Comparison of ENCODE assay signal across 8 cellular contexts in genomic region chr13:91347996-91348905, GRCh38. TPM values are rescaled to one million over a fixed set of nuclear protein-coding genes. Genes with fewer than 3 reads are reported as not detected.
A peak's percentile ranks its signal among the peaks of the same experiment; 100 is the strongest.
DNase-seq lines count a peak whose midpoint lies in the region; ATAC-seq and TF ChIP-seq lines count a peak whose summit lies in the region.

No MANE protein-coding gene starts in this region.

- 1 to 3% methylated on average over 24 to 25 of the region's 141 CpGs for WGBS in lower leg skin, 2 donors

- peak overlapping the region; percentile 87 for H3K27ac ChIP-seq in CD8-positive, alpha-beta memory T cell (ENCODE audit: low read depth, low read length)
- H3K27ac ChIP-seq in HL-60 (replicated peaks): peak overlapping the region; percentile 71

- no peak for TF ChIP-seq POLR2A in lower leg skin (IDR thresholded peaks at IDR 0.05)

- CTCF ChIA-PET in CD8-positive, alpha-beta memory T cell (lab: Charles Lee): no interaction called here

- H3K27ac Mint-ChIP-seq in CD8-positive, alpha-beta memory T cell: peak overlapping the region in 1 of 8 donors; percentile 82

- peaks cover 0 to 6% of the 10 kb centered on the region in 2 donors for H3K27me3 Mint-ChIP-seq in CD8-positive, alpha-beta memory T cell

- POLR2A ChIA-PET in CD8-positive, alpha-beta memory T cell (lab: Charles Lee): no interaction called here

- H3K9me3 ChIP-seq in CD8-positive, alpha-beta memory T cell (ENCODE audit: low read length): no peaks in the 10 kb centered on the region

- TF ChIP-seq CTCF in HL-60 (IDR thresholded peaks at IDR 0.05; ENCODE audit: insufficient read depth, low read length) (no peak), choroid plexus epithelial cell (conservative IDR thresholded peaks at IDR 0.05; ENCODE audit: low read depth, low read length) (no peak), lower leg skin (IDR thresholded peaks at IDR 0.05) (no peak)

- DNase-seq in CD8-positive, alpha-beta memory T cell: peak; percentile 57 to 82 (median 74)
- DNase-seq in HL-60 (ENCODE audit: low read depth in 1 of 2, low spot score in 1 of 2) (peak; percentile 18 to 40), choroid plexus epithelial cell (ENCODE audit: low read depth) (peak; percentile 53), lower leg skin (ENCODE audit: low spot score in 2 of 2) (peak; percentile 16 to 90), NCI-H345 treated with DMSO at 0.1 percent for 48 hours (lab: John Stamatoyannopoulos, UW; ENCODE audit: unreplicated experiment) (no peak)
- DNase-seq in activated CD4-positive, alpha-beta T cell treated with anti-CD3 and anti-CD28 coated beads for 4 hours: peak; percentile 89 to 92
- peak; percentile 23 to 73 (median 58) for DNase-seq in stimulated activated CD4-positive, alpha-beta T cell treated with anti-CD3 and anti-CD28 coated beads, TNF-alpha, amount 100 ng/mL, for 1 hour (ENCODE audit: low read depth in 3 of 3, low spot score in 1 of 3)

- H3K36me3 Mint-ChIP-seq in CD8-positive, alpha-beta memory T cell: peaks cover 0 to 42% (median 1%) of the 10 kb centered on the region in 3 donors

- H3K4me1 Mint-ChIP-seq in CD8-positive, alpha-beta memory T cell: peaks cover 35 to 53% (median 38%) of the 10 kb centered on the region in 3 donors

- H3K9me3 Mint-ChIP-seq in CD8-positive, alpha-beta memory T cell: no peaks in the 10 kb centered on the region

- peaks cover 18% of the 10 kb centered on the region for H3K36me3 ChIP-seq in CD8-positive, alpha-beta memory T cell (ENCODE audit: insufficient read depth, low read length)

- intact Hi-C loops in lower leg skin (cut with DNase I; ENCODE audit: low total_unique reads): no loop called here

- H3K4me1 ChIP-seq in CD8-positive, alpha-beta memory T cell (ENCODE audit: insufficient read depth, low read length): peaks cover 32% of the 10 kb centered on the region

- peak overlapping the region; percentile 38 to 97 (median 55) for H3K4me3 Mint-ChIP-seq in CD8-positive, alpha-beta memory T cell

- ATAC-seq in GM19468 (IDR thresholded peaks at IDR 0.05; ENCODE audit: extremely low read depth, unreplicated experiment): peak; percentile 15

- H3K4me3 ChIP-seq in CD8-positive, alpha-beta memory T cell (ENCODE audit: low read length): no peak overlapping the region
- H3K4me3 ChIP-seq in HL-60 (replicated peaks; ENCODE audit: insufficient read depth, low read length) (peak overlapping the region; percentile 61), choroid plexus epithelial cell (ENCODE audit: low read depth, low read length) (peak overlapping the region; percentile 77), lower leg skin (ENCODE audit: low read depth, poor library complexity, severe bottlenecking) (peak overlapping the region; percentile 94)

- no peaks in the 10 kb centered on the region for H3K27me3 ChIP-seq in CD8-positive, alpha-beta memory T cell (ENCODE audit: insufficient read depth, low read length, poor library complexity, severe bottlenecking)
- peaks cover 10% of the 10 kb centered on the region for H3K27me3 ChIP-seq in HL-60 (ENCODE audit: insufficient read depth, poor library complexity, severe bottlenecking)

RNA-seq across cellular contexts. Expression of gene MIR17HG, which starts 0.8 kb away (rescaled TPM):
- total RNA-seq in CD8-positive, alpha-beta memory T cell: 10 to 100 TPM; 21.0 to 21.5 TPM
- polyA plus RNA-seq in CD8-positive, alpha-beta memory T cell: 0.26 TPM
- 1 to 10 TPM in 3 of 4 donors, under 1 TPM in 1; 0.78 to 2.7 (median 1.3) TPM for total RNA-seq in lower leg skin

RNA-seq across cellular contexts. Expression of gene GPC5, which starts 50.2 kb away (rescaled TPM):
- under 1 TPM; 0.13 to 0.39 TPM for total RNA-seq in CD8-positive, alpha-beta memory T cell
- polyA plus RNA-seq in CD8-positive, alpha-beta memory T cell: 0.08 TPM
- total RNA-seq in lower leg skin: 1 to 10 TPM in 2 of 4 donors, under 1 TPM in 2; 0.46 to 1.3 (median 0.82) TPM

Comparison
In these comparisons a context has a peak if more than half of its experiments do, and no peak if none do; other contexts are left out.
1. RNA of gene MIR17HG, which starts 0.8 kb away (total RNA-seq): 21.0 to 21.5 TPM in CD8-positive, alpha-beta memory T cell; 0.78 to 2.7 TPM in lower leg skin; every median in the first group is over 4 times any median in the second.